ENCODE assay signal across 15 cellular contexts in genomic region chr5:157747766-157748700, GRCh38. TPM values are rescaled to one million over a fixed set of nuclear protein-coding genes. Genes with fewer than 3 reads are reported as not detected.
DNase-seq lines count a peak whose midpoint lies in the region; ATAC-seq, FAIRE-seq and TF ChIP-seq lines count a peak whose summit lies in the region.
"Had no signal": no experiment of that assay in that cellular context is flagged by ENCODE, and none has a peak within 500 bp of the region (broad histone marks: within the 10 kb centered on the region; RNA-seq: fewer than 3 reads in every experiment).

No MANE protein-coding gene starts in this region.

- CTCF ChIA-PET in AG04450 (lab: Charles Lee) (interaction anchor here (0.5 to 2.8 kb wide), 13 partner anchors 11 to 401 kb away, joined by 3 to 27 read pairs (median 3); no protein-coding TSS in a partner anchor), HEK293 (lab: Yijun Ruan, JAX) (interaction anchor here (0.7 to 3.6 kb wide), 4 partner anchors 13 to 874 kb away, joined by 3 to 16 read pairs (median 3); no protein-coding TSS in a partner anchor)

- H3K36me3 ChIP-seq in HEK293 (ENCODE audit: control insufficient read depth in 2 of 2, insufficient read depth in 1 of 2, low read length in 2 of 2) (peaks cover 6 to 13% of the 10 kb centered on the region in 2 experiments; a peak in 2 of 3 replicates), adipocyte (ENCODE audit: control insufficient read depth, insufficient read depth, low read length, severe bottlenecking) (peaks cover 4% of the 10 kb centered on the region), pancreas (peaks cover 0 to 3% (median 0%) of the 10 kb centered on the region in 3 donors)

- DNase-seq in AG04450 (ENCODE audit: low read depth, low spot score) (no peak), adipocyte (ENCODE audit: low read depth) (no peak), left kidney (ENCODE audit: low read depth, low spot score) (peak; percentile 57), pancreas (no peak), ureter (ENCODE audit: low spot score) (no peak), GM20000 (ENCODE audit: low spot score) (no peak)
- no peak for DNase-seq in activated CD8-positive, alpha-beta memory T cell treated with anti-CD3 and anti-CD28 coated beads for 24 hours
- DNase-seq: activated CD8-positive, alpha-beta memory T cell treated with anti-CD3 and anti-CD28 coated beads, Interleukin-2, amount 10 ng/mL, durations not matched to agents 7 days and 5 days; central memory CD4-positive, alpha-beta T cell; effector memory CD4-positive, alpha-beta T cell; left ventricle myocardium inferior; NCI-H510A; stimulated activated CD4-positive, alpha-beta T cell treated with anti-CD3 and anti-CD28 coated beads, Interleukin-12 subunit alpha, Interleukin-12 subunit beta, amount 100 ng/mL, for 4 hours had no signal

- H3K27me3 ChIP-seq in AG04450 (ENCODE audit: control insufficient read depth, insufficient read depth, low read length): no peaks in the 10 kb centered on the region
- H3K27me3 ChIP-seq in adipocyte (replicated peaks; ENCODE audit: control insufficient read depth, insufficient read depth, low read length): no peaks in the 10 kb centered on the region
- no peaks in the 10 kb centered on the region for H3K27me3 ChIP-seq in pancreas

- TF ChIP-seq CTCF in AG04450 (IDR thresholded peaks at IDR 0.05; ENCODE audit: low read depth, low read length): no peak
- TF ChIP-seq CTCF in HEK293 (tag by site-specific recombination; IDR thresholded peaks at IDR 0.05): no peak
- TF ChIP-seq CTCF in pancreas (IDR thresholded peaks at IDR 0.05): no peak
- no peak for TF ChIP-seq CTCF in GM20000 (IDR thresholded peaks at IDR 0.05; ENCODE audit: extremely low read depth, missing control alignments)

- 92 to 94% methylated on average over 8 of the region's 8 CpGs for WGBS in pancreas, 2 donors

- intact Hi-C loops in pancreas (cut with DNase I): no loop called here

- POLR2A ChIA-PET in AG04450 (lab: Yijun Ruan, JAX) (interaction anchor here (1.0 kb wide), 1 partner anchor 190 kb away, joined by 6 read pairs; no protein-coding TSS in a partner anchor), HEK293 (lab: Yijun Ruan, JAX) (no interaction called here)

- no peak for FAIRE-seq in pancreas (lab: Jason Lieb, UNC)
- FAIRE-seq: GM18507 had no signal

- H3K27ac ChIP-seq in AG04450 (ENCODE audit: low read depth, low read length) (peak overlapping the region; percentile 77), HEK293 (ENCODE audit: extremely low read depth, low read depth, low read length) (no peak overlapping the region), pancreas (no peak overlapping the region)
- H3K27ac ChIP-seq: left ventricle myocardium inferior had no signal

- H3K4me1 ChIP-seq in HEK293 (ENCODE audit: control insufficient read depth, insufficient read depth, low read length) (peaks cover 12% of the 10 kb centered on the region; the same call in 1 of the 2 replicates), adipocyte (ENCODE audit: control insufficient read depth, insufficient read depth, low read length) (peaks cover 33% of the 10 kb centered on the region), pancreas (peaks cover 0 to 5% (median 3%) of the 10 kb centered on the region in 3 donors)

- H3K4me3 ChIP-seq in AG04450 (ENCODE audit: low read depth, low read length) (no peak overlapping the region), HEK293 (ENCODE audit: low read depth, low read length) (no peak overlapping the region), adipocyte (ENCODE audit: low read length) (no peak overlapping the region), pancreas (no peak overlapping the region)
- H3K4me3 ChIP-seq: left ventricle myocardium inferior had no signal

- no peak for ATAC-seq in pancreas
- ATAC-seq: activated CD8-positive, alpha-beta memory T cell treated with anti-CD3 and anti-CD28 coated beads, Interleukin-2, amount 10 ng/mL, durations not matched to agents 7 days and 5 days had no signal

- peak overlapping the region; percentile 18 for H3K9ac ChIP-seq in adipocyte (ENCODE audit: low read length)

- H3K9me3 ChIP-seq in AG04450 (ENCODE audit: control insufficient read depth, insufficient read depth, low read length): no peaks in the 10 kb centered on the region
- H3K9me3 ChIP-seq in HEK293 (ENCODE audit: control insufficient read depth, insufficient read depth, low read depth, low read length): no peaks in the 10 kb centered on the region
- no peaks in the 10 kb centered on the region for H3K9me3 ChIP-seq in adipocyte (ENCODE audit: control insufficient read depth, low read length)
- H3K9me3 ChIP-seq in pancreas: no peaks in the 10 kb centered on the region
- H3K9me3 ChIP-seq: left ventricle myocardium inferior had no signal

TF ChIP-seq in HEK293, 187 proteins besides CTCF, POLR2A, EP300 and RAD21:
- no peak for TF ChIP-seq ZFP41 (tag by site-specific recombination; IDR thresholded peaks at IDR 0.05; ENCODE audit: borderline replicate concordance)
- no peak for TF ChIP-seq ZNF596 (tag by site-specific recombination; IDR thresholded peaks at IDR 0.05)
- TF ChIP-seq ZNF433 (tag by site-specific recombination; IDR thresholded peaks at IDR 0.05; ENCODE audit: low read depth): no peak
- TF ChIP-seq ZNF677 (tag by site-specific recombination; IDR thresholded peaks at IDR 0.05): no peak
- TF ChIP-seq, protein P1, sequence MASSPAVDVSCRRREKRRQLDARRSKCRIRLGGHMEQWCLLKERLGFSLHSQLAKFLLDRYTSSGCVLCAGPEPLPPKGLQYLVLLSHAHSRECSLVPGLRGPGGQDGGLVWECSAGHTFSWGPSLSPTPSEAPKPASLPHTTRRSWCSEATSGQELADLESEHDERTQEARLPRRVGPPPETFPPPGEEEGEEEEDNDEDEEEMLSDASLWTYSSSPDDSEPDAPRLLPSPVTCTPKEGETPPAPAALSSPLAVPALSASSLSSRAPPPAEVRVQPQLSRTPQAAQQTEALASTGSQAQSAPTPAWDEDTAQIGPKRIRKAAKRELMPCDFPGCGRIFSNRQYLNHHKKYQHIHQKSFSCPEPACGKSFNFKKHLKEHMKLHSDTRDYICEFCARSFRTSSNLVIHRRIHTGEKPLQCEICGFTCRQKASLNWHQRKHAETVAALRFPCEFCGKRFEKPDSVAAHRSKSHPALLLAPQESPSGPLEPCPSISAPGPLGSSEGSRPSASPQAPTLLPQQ (tag by site-specific recombination; IDR thresholded peaks at IDR 0.05): no peak
- no peak for TF ChIP-seq ZNF560 (tag by site-specific recombination; IDR thresholded peaks at IDR 0.05; ENCODE audit: borderline replicate concordance)
- TF ChIP-seq FEZF1 (tag by site-specific recombination; IDR thresholded peaks at IDR 0.05): peak; percentile 65; the same call in 1 of the 2 replicates
- TF ChIP-seq PRDM2 (tag by site-specific recombination; IDR thresholded peaks at IDR 0.05; ENCODE audit: borderline replicate concordance): no peak

RNA-seq across cellular contexts. Expression of gene LSM11, which starts 4.5 kb away (rescaled TPM):
- 1.8 and 2.5 TPM in 2 replicates for polyA plus RNA-seq in AG04450 (2011; rRNA removed)
- polyA minus RNA-seq in AG04450 (2011; rRNA and poly(A)+ RNA removed): 1.9 and 2.6 TPM in 2 replicates
- 1 to 10 TPM; 1.5 to 2.7 (median 1.6) TPM for total RNA-seq in pancreas
- polyA plus RNA-seq in pancreas: 1 to 10 TPM in 1 of 2 donors, under 1 TPM in 1; 0.57 to 1.2 TPM
- 3.6 TPM for total RNA-seq in ureter

RNA-seq across cellular contexts. Expression of gene THG1L, which starts 16.8 kb away (rescaled TPM):
- polyA plus RNA-seq in AG04450 (2011; rRNA removed) (18.6 and 21.0 TPM in 2 replicates), pancreas (1 to 10 TPM; 5.7 to 6.0 TPM)
- 25.8 and 36.4 TPM in 2 replicates for polyA minus RNA-seq in AG04450 (2011; rRNA and poly(A)+ RNA removed)
- total RNA-seq in pancreas (10 to 100 TPM in 1 of 6 donors, 1 to 10 TPM in 5; 6.8 to 10.8 (median 9.1) TPM), ureter (12.1 TPM)
